ENCODE assay signal across 1 cellular context in the genomic region with DNA sequence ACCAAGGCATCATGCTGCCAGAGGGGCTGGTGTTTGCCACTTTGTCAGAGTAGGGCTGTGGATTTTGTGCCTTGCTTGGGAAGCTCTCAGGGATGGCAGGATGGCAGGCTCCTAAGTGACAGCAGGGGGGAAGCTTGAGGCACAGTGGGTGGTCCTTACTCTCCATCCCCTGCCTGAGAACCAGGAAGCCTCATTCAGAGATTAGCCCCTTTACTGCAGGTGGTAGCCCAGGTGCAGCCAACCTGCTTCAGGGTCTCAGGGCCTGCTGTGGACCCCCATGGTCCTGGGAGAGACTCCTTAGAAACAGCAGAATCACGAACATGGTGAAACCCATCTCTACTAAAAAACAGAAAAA.
TF ChIP-seq lines count a peak whose summit lies in the region.

No MANE protein-coding gene starts in this region.

TF ChIP-seq in GM23338, 12 proteins besides CTCF, POLR2A, EP300 and RAD21 (continued from another document):
- TF ChIP-seq ZNF462 (CRISPR knock-in tag; IDR thresholded peaks at IDR 0.05) (no peak), ZNF331 (CRISPR knock-in tag; IDR thresholded peaks at IDR 0.05; ENCODE audit: low read depth) (no peak), STAT1 (IDR thresholded peaks at IDR 0.05; ENCODE audit: unreplicated experiment) (no peak), CREB1 (CRISPR knock-in tag; IDR thresholded peaks at IDR 0.05; ENCODE audit: low read depth) (no peak), EZH2 (IDR thresholded peaks at IDR 0.05; ENCODE audit: low read depth, unreplicated experiment) (no peak), NANOG (IDR thresholded peaks at IDR 0.05; ENCODE audit: borderline replicate concordance) (no peak)
